In genomic region chr2:119960821-119961220, GRCh38 we compare ENCODE assay signal across 18 cellular contexts. TPM values are rescaled to one million over a fixed set of nuclear protein-coding genes. Genes with fewer than 3 reads are reported as not detected.
A peak's percentile ranks its signal among the peaks of the same experiment; 100 is the strongest.
DNase-seq lines count a peak whose midpoint lies in the region; ATAC-seq and TF ChIP-seq lines count a peak whose summit lies in the region.
"Had no signal": no experiment of that assay in that cellular context is flagged by ENCODE, and none has a peak within 500 bp of the region (broad histone marks: within the 10 kb centered on the region; RNA-seq: fewer than 3 reads in every experiment).

No MANE protein-coding gene starts in this region.

- no peak for TF ChIP-seq CTCF in foreskin fibroblast (IDR thresholded peaks at IDR 0.05; ENCODE audit: low read depth, low read length)

- peak; percentile 52 to 67 for ATAC-seq in activated T-cell treated with anti-CD3 and anti-CD28 coated beads, Interleukin-2, amount 50 U/mL, for 72 hours (replicated peaks in 1 of 2)
- ATAC-seq in HG03442 (IDR thresholded peaks at IDR 0.05; ENCODE audit: unreplicated experiment) (no peak), HG03095 (IDR thresholded peaks at IDR 0.05; ENCODE audit: unreplicated experiment) (no peak)
- ATAC-seq: left cardiac atrium had no signal

- peaks cover 23% of the 10 kb centered on the region for H3K4me1 Mint-ChIP-seq in activated T-cell treated with anti-CD3 and anti-CD28 coated beads, Interleukin-2, amount 50 U/mL, for 72 hours (ENCODE audit: low read depth)

- no peak overlapping the region for H3K4me3 Mint-ChIP-seq in activated T-cell treated with anti-CD3 and anti-CD28 coated beads, Interleukin-2, amount 50 U/mL, for 72 hours
- H3K4me3 Mint-ChIP-seq: activated naive CD4-positive, alpha-beta T cell treated with anti-CD3 and anti-CD28 coated beads, Interleukin-2, amount 10 ng/mL, durations not matched to agents 7 days and 5 days had no signal

- no peaks in the 10 kb centered on the region for H3K9me3 Mint-ChIP-seq in activated T-cell treated with anti-CD3 and anti-CD28 coated beads, Interleukin-2, amount 50 U/mL, for 72 hours
- H3K9me3 Mint-ChIP-seq: activated naive CD4-positive, alpha-beta T cell treated with anti-CD3 and anti-CD28 coated beads, Interleukin-2, amount 10 ng/mL, durations not matched to agents 7 days and 5 days had no signal

- no peak for DNase-seq in activated T-cell treated with anti-CD3 and anti-CD28 coated beads, Interleukin-2, amount 50 U/mL, for 72 hours
- DNase-seq in activated T-cell treated with anti-CD3 and anti-CD28 coated beads, Interleukin-2, amount 50 U/mL, for 1 hour: no peak
- DNase-seq in amniotic epithelial cell (ENCODE audit: low read depth) (peak; percentile 74), foreskin fibroblast (peak; percentile 50), NCI-H1105 treated with DMSO at 0.1 percent for 48 hours (lab: John Stamatoyannopoulos, UW) (no peak)
- DNase-seq in effector CD4-positive, alpha-beta T cell: no peak
- DNase-seq: ACHN; activated naive CD4-positive, alpha-beta T cell treated with anti-CD3 and anti-CD28 coated beads, Interleukin-2, amount 10 ng/mL, durations not matched to agents 7 days and 5 days; left cardiac atrium; MG63; NCI-H2029 treated with DMSO at 0.1 percent for 48 hours; NCI-H526; OCI-M1; stimulated activated naive CD4-positive, alpha-beta T cell treated with Interleukin-2 at 50 U/mL for 16 hours had no signal

- peaks cover 2 to 24% of the 10 kb centered on the region in 2 donors for H3K36me3 Mint-ChIP-seq in activated T-cell treated with anti-CD3 and anti-CD28 coated beads, Interleukin-2, amount 50 U/mL, for 72 hours (ENCODE audit: insufficient read depth in 2 of 2)

- no peak overlapping the region for H3K4me3 ChIP-seq in foreskin fibroblast (ENCODE audit: low read depth in 1 of 2, low read length in 2 of 2)
- H3K4me3 ChIP-seq: MG63, right atrium auricular region, SJCRH30 had no signal

- H3K27ac Mint-ChIP-seq in activated T-cell treated with anti-CD3 and anti-CD28 coated beads, Interleukin-2, amount 50 U/mL, for 72 hours: peak overlapping the region; percentile 19
- H3K27ac Mint-ChIP-seq: activated naive CD4-positive, alpha-beta T cell treated with anti-CD3 and anti-CD28 coated beads, Interleukin-2, amount 10 ng/mL, durations not matched to agents 7 days and 5 days had no signal

- H3K27me3 Mint-ChIP-seq in activated T-cell treated with anti-CD3 and anti-CD28 coated beads, Interleukin-2, amount 50 U/mL, for 72 hours (ENCODE audit: low read depth): no peaks in the 10 kb centered on the region
- H3K27me3 Mint-ChIP-seq: activated naive CD4-positive, alpha-beta T cell treated with anti-CD3 and anti-CD28 coated beads, Interleukin-2, amount 10 ng/mL, durations not matched to agents 7 days and 5 days had no signal

RNA-seq across cellular contexts. Expression of gene EPB41L5, which starts 52.1 kb away (rescaled TPM):
- total RNA-seq in activated T-cell treated with anti-CD3 and anti-CD28 coated beads, Interleukin-2, amount 50 U/mL, for 72 hours: 1 to 10 TPM; 4.1 to 5.3 TPM

Comparison
In these comparisons a context has a peak if more than half of its experiments do, and no peak if none do; other contexts are left out.
1. ATAC-seq: peak in activated T-cell treated with anti-CD3 and anti-CD28 coated beads, Interleukin-2, amount 50 U/mL, for 72 hours (2 of 2); none in HG03442 (single experiment) and HG03095 (single experiment).
2. DNase-seq: peak in amniotic epithelial cell (single experiment) and foreskin fibroblast (2 of 2); none in activated T-cell treated with anti-CD3 and anti-CD28 coated beads, Interleukin-2, amount 50 U/mL, for 72 hours (0 of 2), activated T-cell treated with anti-CD3 and anti-CD28 coated beads, Interleukin-2, amount 50 U/mL, for 1 hour (single experiment), NCI-H1105 treated with DMSO at 0.1 percent for 48 hours (single experiment) and effector CD4-positive, alpha-beta T cell (single experiment).